In the genomic region with DNA sequence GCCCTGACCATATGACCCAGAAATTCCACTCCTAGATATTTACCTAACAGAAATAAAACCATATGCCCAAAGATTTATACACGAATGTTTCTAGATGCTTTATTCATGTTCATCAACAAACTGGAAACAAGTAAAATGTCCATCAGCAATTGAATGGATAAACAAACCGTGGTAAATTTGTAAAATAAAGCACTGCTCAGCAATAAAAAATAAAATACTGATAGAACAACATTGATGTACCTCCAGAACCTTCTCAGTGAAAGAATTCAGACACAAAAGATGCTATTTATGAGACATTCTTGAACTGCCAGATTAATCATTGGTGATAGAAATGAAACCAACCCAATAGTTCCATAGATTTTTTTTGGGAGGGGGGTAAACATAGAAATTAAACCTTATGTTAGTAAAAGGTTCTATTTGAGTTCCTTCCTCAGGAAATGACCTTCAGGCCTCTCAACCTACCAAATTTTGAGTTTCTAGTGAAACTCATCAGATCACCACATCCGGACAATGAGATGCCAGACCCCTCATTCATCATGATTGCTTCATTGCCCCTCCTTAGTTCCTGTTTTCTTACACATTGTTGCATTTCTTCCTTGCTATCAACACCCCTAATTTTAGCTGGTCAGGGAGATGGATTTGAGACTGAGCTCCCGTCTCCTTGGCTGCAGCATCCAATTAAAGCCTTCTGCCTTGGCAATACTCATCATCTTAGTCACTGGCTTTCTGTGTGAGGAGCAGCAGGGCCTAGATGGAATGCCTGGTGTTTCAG, we compare ENCODE assay signal across 22 cellular contexts.
DNase-seq lines count a peak whose midpoint lies in the region; ATAC-seq, FAIRE-seq and TF ChIP-seq lines count a peak whose summit lies in the region.
"Had no signal": no experiment of that assay in that cellular context is flagged by ENCODE, and none has a peak within 500 bp of the region (broad histone marks: within the 10 kb centered on the region; RNA-seq: fewer than 3 reads in every experiment).

No MANE protein-coding gene starts in this region.

- CTCF ChIA-PET in HepG2 (lab: Yijun Ruan, JAX; ENCODE audit: low intra/inter-chr PET ratio, low total read pairs): no interaction called here

- no peak overlapping the region for H3K9ac ChIP-seq in HepG2 (ENCODE audit: insufficient read depth, low read depth, low read length)

- POLR2A ChIA-PET in HepG2 (lab: Yijun Ruan, JAX): no interaction called here

- DNase-seq in HepG2 (ENCODE audit: low spot score): no peak
- no peak for DNase-seq in right lobe of liver
- DNase-seq in NOMO-1 (lab: John Stamatoyannopoulos, UW; ENCODE audit: unreplicated experiment in 2 of 2): peak; percentile 73 to 95
- peak; percentile 5 for DNase-seq in epithelial cell of esophagus (ENCODE audit: low read depth)
- no peak for DNase-seq in stimulated activated CD4-positive, alpha-beta T cell treated with anti-CD3 and anti-CD28 coated beads, Interleukin-2, amount 100 ng/mL, for 48 hours
- DNase-seq in mucosa of descending colon: no peak
- DNase-seq in NCI-H1417 treated with DMSO at 0.1 percent for 48 hours (lab: John Stamatoyannopoulos, UW): no peak
- DNase-seq: activated effector memory CD4-positive, alpha-beta T cell treated with anti-CD3 and anti-CD28 coated beads, Interleukin-2, amount 50 U/mL, for 16 hours; aorta; CD8-positive, alpha-beta T cell; HCEC 1CT; lower lobe of right lung; NCI-H1092; NCI-H82; stimulated activated CD4-positive, alpha-beta T cell treated with anti-CD3 and anti-CD28 coated beads, Interleukin-12 subunit alpha, Interleukin-12 subunit beta, amount 100 ng/mL, for 4 hours; stimulated activated naive CD8-positive, alpha-beta T cell treated with anti-CD3 and anti-CD28 coated beads, Interleukin-15, Interleukin-2, amounts not matched to agents 100 U/mL and 50 U/mL, for 24 hours; T-helper 2 cell had no signal

- no peak for TF ChIP-seq CTCF in HepG2 (CRISPR knock-in tag; IDR thresholded peaks at IDR 0.05)
- no peak for TF ChIP-seq CTCF in right lobe of liver (IDR thresholded peaks at IDR 0.05)
- no peak for TF ChIP-seq CTCF in epithelial cell of esophagus (IDR thresholded peaks at IDR 0.05; ENCODE audit: insufficient read depth, low read depth, low read length, missing control alignments)
- TF ChIP-seq CTCF in mucosa of descending colon (IDR thresholded peaks at IDR 0.05): no peak

- H4K20me1 ChIP-seq in HepG2 (ENCODE audit: insufficient read depth, low read length): no peaks in the 10 kb centered on the region

- TF ChIP-seq RAD21 in HepG2 (CRISPR knock-in tag; IDR thresholded peaks at IDR 0.05): no peak

- TF ChIP-seq EP300 in HepG2 (IDR thresholded peaks at IDR 0.05; ENCODE audit: low read depth in 2 of 2, low read length in 2 of 2) (no peak), HepG2 (CRISPR knock-in tag; IDR thresholded peaks at IDR 0.05; ENCODE audit: borderline replicate concordance) (no peak)

- no peak for TF ChIP-seq POLR2A in HepG2 (IDR thresholded peaks at IDR 0.05; ENCODE audit: insufficient read depth in 1 of 2, low read depth in 2 of 2, low read length in 2 of 2)
- no peak for TF ChIP-seq POLR2A in right lobe of liver (IDR thresholded peaks at IDR 0.05)

- no peaks in the 10 kb centered on the region for H3K4me1 ChIP-seq in HepG2 (ENCODE audit: insufficient read depth, low read length)
- H3K4me1 ChIP-seq in right lobe of liver: no peaks in the 10 kb centered on the region
- no peaks in the 10 kb centered on the region for H3K4me1 ChIP-seq in mucosa of descending colon (ENCODE audit: low read depth)
- H3K4me1 ChIP-seq: gastroesophageal sphincter, lower lobe of right lung had no signal

- H3K79me2 ChIP-seq in HepG2 (ENCODE audit: insufficient read depth, low read length): no peaks in the 10 kb centered on the region

- no peak for ATAC-seq in HepG2
- no peak for ATAC-seq in right lobe of liver
- no peak for ATAC-seq in mucosa of descending colon
- ATAC-seq in GM21423 (IDR thresholded peaks at IDR 0.05; ENCODE audit: unreplicated experiment): no peak
- ATAC-seq: activated CD4-positive, CD25-positive, alpha-beta regulatory T cell treated with anti-CD3 and anti-CD28 coated beads, Interleukin-2, amount 50 U/mL, for 24 hours; CD8-positive, alpha-beta T cell; gastroesophageal sphincter; lower lobe of right lung; natural killer cell treated with Interleukin-12 subunit alpha and Interleukin-12 subunit beta and Interleukin-15 and Interleukin-18, amount 100 ng/mL, for 72 hours; stimulated activated naive CD8-positive, alpha-beta T cell treated with anti-CD3 and anti-CD28 coated beads, Interleukin-15, Interleukin-2, amounts not matched to agents 100 U/mL and 50 U/mL, for 24 hours had no signal

- H3K27ac ChIP-seq in HepG2 (ENCODE audit: extremely low read length, insufficient read depth, low read length): no peak overlapping the region
- H3K27ac ChIP-seq in right lobe of liver: no peak overlapping the region
- H3K27ac ChIP-seq: gastroesophageal sphincter, lower lobe of right lung had no signal

- no peaks in the 10 kb centered on the region for H3K36me3 ChIP-seq in HepG2 (replicated peaks in 1 of 2; ENCODE audit: control insufficient read depth in 1 of 2, insufficient read depth in 2 of 2, low read length in 2 of 2)
- no peaks in the 10 kb centered on the region for H3K36me3 ChIP-seq in right lobe of liver
- no peaks in the 10 kb centered on the region for H3K36me3 ChIP-seq in mucosa of descending colon (ENCODE audit: low read depth)
- H3K36me3 ChIP-seq: gastroesophageal sphincter, lower lobe of right lung had no signal

- in situ Hi-C loops in HepG2 (cut with HindIII; ENCODE audit: extremely low pct_ligation_motif_present, low pct_unique_long_range_greater_than_20kb): no loop called here

- WGBS in HepG2 (ENCODE audit: low lambda C conversion rate): 3% methylated on average over 4 of the region's 4 CpGs
- 38% methylated on average over 4 of the region's 4 CpGs for WGBS in right lobe of liver (ENCODE audit: insufficient coverage, low coverage, low lambda C conversion rate, missing lambda C conversion rate)

- no peak overlapping the region for H3K4me3 ChIP-seq in HepG2 (replicated peaks in 1 of 3; ENCODE audit: insufficient read depth in 1 of 3, low read depth in 2 of 3, low read length in 3 of 3)
- no peak overlapping the region for H3K4me3 ChIP-seq in right lobe of liver
- no peak overlapping the region for H3K4me3 ChIP-seq in epithelial cell of esophagus (ENCODE audit: low read length)
- H3K4me3 ChIP-seq in mucosa of descending colon: no peak overlapping the region
- H3K4me3 ChIP-seq: gastroesophageal sphincter, lower lobe of right lung had no signal

- intact Hi-C loops in HepG2 (cut with micrococcal nuclease; ENCODE audit: unreplicated experiment) (no loop called here), right lobe of liver (cut with DNase I) (no loop called here), mucosa of descending colon (cut with DNase I, micrococcal nuclease) (no loop called here)

- no peak overlapping the region for H3K4me2 ChIP-seq in HepG2 (ENCODE audit: low read depth, low read length)

- H3K27me3 ChIP-seq in HepG2 (ENCODE audit: control insufficient read depth in 1 of 2, insufficient read depth in 2 of 2, low read length in 2 of 2) (no peaks in the 10 kb centered on the region), right lobe of liver (no peaks in the 10 kb centered on the region)
- H3K27me3 ChIP-seq: gastroesophageal sphincter had no signal

- FAIRE-seq in HepG2 (lab: Jason Lieb, UNC): no peak
- FAIRE-seq: A204.1 had no signal

- H2AFZ ChIP-seq in HepG2 (ENCODE audit: low read length): no peak overlapping the region

- H3K9me3 ChIP-seq in HepG2 (ENCODE audit: low read length) (no peaks in the 10 kb centered on the region), right lobe of liver (no peaks in the 10 kb centered on the region), mucosa of descending colon (no peaks in the 10 kb centered on the region)
- H3K9me3 ChIP-seq: gastroesophageal sphincter, lower lobe of right lung had no signal

- BruUV-seq in HepG2 (replicated peaks; lab: Mats Ljungman, UMichigan): no TSS peak

TF ChIP-seq in HepG2, 621 proteins besides CTCF, POLR2A, EP300 and RAD21:
- TF ChIP-seq MAFF (IDR thresholded peaks at IDR 0.05; ENCODE audit: low read depth, low read length): peak; percentile 42; the same call in 1 of the 2 replicates
- TF ChIP-seq MAFK (conservative IDR thresholded peaks at IDR 0.05 in 1 of 2, IDR thresholded peaks at IDR 0.05 in 1 of 2; ENCODE audit: low read length in 2 of 2): peak; percentile 32 to 59; a peak in 1 of 4 replicates
- no peak for TF ChIP-seq U2AF1 (optimal IDR thresholded peaks at IDR 0.05; ENCODE audit: low read depth, low read length)

Comparison
In these comparisons a context has a peak if more than half of its experiments do, and no peak if none do; other contexts are left out.
1. DNase-seq: peak in NOMO-1 (2 of 2) and epithelial cell of esophagus (single experiment); none in HepG2 (single experiment), right lobe of liver (0 of 3), stimulated activated CD4-positive, alpha-beta T cell treated with anti-CD3 and anti-CD28 coated beads, Interleukin-2, amount 100 ng/mL, for 48 hours (0 of 2), mucosa of descending colon (0 of 3) and NCI-H1417 treated with DMSO at 0.1 percent for 48 hours (single experiment).